ENCODE assay signal across 16 cellular contexts in the genomic region with DNA sequence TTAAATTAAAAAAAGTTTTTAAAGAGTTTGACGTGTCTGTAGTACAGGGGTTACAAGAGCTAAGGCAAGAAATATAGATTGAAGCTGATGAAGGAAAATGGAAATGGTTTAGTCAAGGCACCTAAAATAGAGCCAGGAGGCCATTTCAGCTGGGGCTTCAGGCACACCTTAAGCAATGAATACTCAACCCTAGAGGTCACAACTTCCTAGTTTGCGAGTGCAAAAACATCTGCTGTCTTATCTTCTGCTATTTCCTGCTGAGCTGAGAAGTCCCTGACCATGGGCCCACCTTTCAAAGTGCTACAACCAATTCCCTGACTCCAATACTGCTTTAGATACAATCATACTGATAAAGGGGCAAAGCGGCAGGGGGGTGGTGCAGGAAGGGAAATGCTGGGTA.
"Had no signal": no experiment of that assay in that cellular context is flagged by ENCODE, and none has a peak within 500 bp of the region (broad histone marks: within the 10 kb centered on the region; RNA-seq: fewer than 3 reads in every experiment).

No MANE protein-coding gene starts in this region.

- H3K27ac Mint-ChIP-seq: activated CD4-positive, alpha-beta T cell treated with anti-CD3 and anti-CD28 coated beads, Interleukin-2, amount 10 ng/mL, durations not matched to agents 24 days and 14 days; activated CD8-positive, alpha-beta memory T cell treated with anti-CD3 and anti-CD28 coated beads, Interleukin-2, amount 10 ng/mL, durations not matched to agents 7 days and 5 days; activated CD8-positive, alpha-beta T cell treated with anti-CD3 and anti-CD28 coated beads for 36 hours; activated naive CD4-positive, alpha-beta T cell treated with anti-CD3 and anti-CD28 coated beads, Interleukin-2, amount 10 ng/mL, durations not matched to agents 7 days and 5 days; memory B cell; T-helper 1 cell treated with Interleukin-12 subunit alpha and Interleukin-12 subunit beta and Interleukin-4 antibody, amounts not matched to agents 30 μg/mL and 1 μg/mL, for 36 hours; type B pancreatic cell had no signal

- ATAC-seq: activated CD4-positive, CD25-positive, alpha-beta regulatory T cell treated with anti-CD3 and anti-CD28 coated beads, Interleukin-2, amount 50 U/mL, for 24 hours; activated CD8-positive, alpha-beta memory T cell treated with anti-CD3 and anti-CD28 coated beads, Interleukin-2, amount 10 ng/mL, durations not matched to agents 7 days and 5 days; activated CD8-positive, alpha-beta T cell treated with anti-CD3 and anti-CD28 coated beads for 36 hours had no signal

- H3K9me3 Mint-ChIP-seq: type B pancreatic cell had no signal

- H3K36me3 Mint-ChIP-seq: activated naive CD4-positive, alpha-beta T cell treated with anti-CD3 and anti-CD28 coated beads, Interleukin-2, amount 10 ng/mL, durations not matched to agents 7 days and 5 days; type B pancreatic cell had no signal

- H3K9me3 ChIP-seq: thoracic aorta, vagina had no signal

- H3K4me3 Mint-ChIP-seq: activated CD4-positive, alpha-beta T cell treated with anti-CD3 and anti-CD28 coated beads, Interleukin-2, amount 10 ng/mL, durations not matched to agents 24 days and 14 days; activated CD8-positive, alpha-beta memory T cell treated with anti-CD3 and anti-CD28 coated beads, Interleukin-2, amount 10 ng/mL, durations not matched to agents 7 days and 5 days; activated CD8-positive, alpha-beta T cell treated with anti-CD3 and anti-CD28 coated beads for 36 hours; activated naive CD4-positive, alpha-beta T cell treated with anti-CD3 and anti-CD28 coated beads, Interleukin-2, amount 10 ng/mL, durations not matched to agents 7 days and 5 days; memory B cell; T-helper 1 cell treated with Interleukin-12 subunit alpha and Interleukin-12 subunit beta and Interleukin-4 antibody, amounts not matched to agents 30 μg/mL and 1 μg/mL, for 36 hours; type B pancreatic cell had no signal

- H3K27me3 ChIP-seq: sigmoid colon, vagina had no signal

- H3K4me1 ChIP-seq: sigmoid colon, vagina had no signal

- DNase-seq: activated CD4-positive, alpha-beta T cell treated with anti-CD3 and anti-CD28 coated beads, Interleukin-2, amount 10 ng/mL, durations not matched to agents 24 days and 14 days; activated CD8-positive, alpha-beta memory T cell treated with anti-CD3 and anti-CD28 coated beads, Interleukin-2, amount 10 ng/mL, durations not matched to agents 7 days and 5 days; activated CD8-positive, alpha-beta T cell treated with anti-CD3 and anti-CD28 coated beads for 36 hours; activated effector memory CD4-positive, alpha-beta T cell treated with anti-CD3 and anti-CD28 coated beads, Interleukin-2, amount 50 U/mL, for 16 hours; activated naive CD4-positive, alpha-beta T cell treated with anti-CD3 and anti-CD28 coated beads, Interleukin-2, amount 10 ng/mL, durations not matched to agents 7 days and 5 days; activated T-cell treated with anti-CD3 and anti-CD28 coated beads for 4 hours; occipital lobe; sigmoid colon; stimulated activated CD4-positive, alpha-beta T cell treated with anti-CD3 and anti-CD28 coated beads, Interleukin-4, amount 100 ng/mL, for 1 hour; stimulated activated naive CD4-positive, alpha-beta T cell treated with Interleukin-2 at 50 U/mL for 16 hours had no signal

- H3K4me1 Mint-ChIP-seq: activated CD4-positive, alpha-beta T cell treated with anti-CD3 and anti-CD28 coated beads, Interleukin-2, amount 10 ng/mL, durations not matched to agents 24 days and 14 days; activated CD8-positive, alpha-beta memory T cell treated with anti-CD3 and anti-CD28 coated beads, Interleukin-2, amount 10 ng/mL, durations not matched to agents 7 days and 5 days; activated naive CD4-positive, alpha-beta T cell treated with anti-CD3 and anti-CD28 coated beads, Interleukin-2, amount 10 ng/mL, durations not matched to agents 7 days and 5 days; memory B cell had no signal

- H3K27me3 Mint-ChIP-seq: activated CD4-positive, alpha-beta T cell treated with anti-CD3 and anti-CD28 coated beads, Interleukin-2, amount 10 ng/mL, durations not matched to agents 24 days and 14 days; activated CD8-positive, alpha-beta T cell treated with anti-CD3 and anti-CD28 coated beads for 36 hours; activated naive CD4-positive, alpha-beta T cell treated with anti-CD3 and anti-CD28 coated beads, Interleukin-2, amount 10 ng/mL, durations not matched to agents 7 days and 5 days; memory B cell had no signal

- H3K36me3 ChIP-seq: thoracic aorta, vagina had no signal

- H3K27ac ChIP-seq: sigmoid colon, thoracic aorta, vagina had no signal

- H3K4me3 ChIP-seq: sigmoid colon, thoracic aorta, vagina had no signal
